ENCODE assay signal across 21 cellular contexts in genomic region chr1:21532496-21532895, GRCh38. TPM values are rescaled to one million over a fixed set of nuclear protein-coding genes. Genes with fewer than 3 reads are reported as not detected.
"Had no signal": no experiment of that assay in that cellular context is flagged by ENCODE, and none has a peak within 500 bp of the region (broad histone marks: within the 10 kb centered on the region; RNA-seq: fewer than 3 reads in every experiment).

No MANE protein-coding gene starts in this region.

- H3K36me3 ChIP-seq: MG63 had no signal

- H3K9ac ChIP-seq: SK-N-SH had no signal

- FAIRE-seq: RCC 7860 had no signal

- H3K9me3 ChIP-seq: MG63, SK-N-SH had no signal

- DNase-seq: Karpas-422, KG1, MG63, NCI-H1092, NCI-H1436, NCI-H187, NCI-H2029, NCI-H2081 treated with DMSO at 0.1 percent for 48 hours, NCI-H2171, NCI-H226, NCI-H446, NCI-H510A, NCI-H524 treated with DMSO at 0.1 percent for 48 hours, NCI-H69, NCI-H774, RPMI8226, SHP77, SK-N-SH, SW 1271 had no signal

- H3K27me3 ChIP-seq: MG63 had no signal

- H3K4me3 ChIP-seq: MG63 had no signal

RNA-seq across cellular contexts. Expression of gene ALPL, which starts 23.3 kb away (rescaled TPM):
- total RNA-seq: HT-29 had no signal
